In genomic region chr6:116533233-116533957, GRCh38 we compare ENCODE assay signal across 20 cellular contexts. TPM values are rescaled to one million over a fixed set of nuclear protein-coding genes. Genes with fewer than 3 reads are reported as not detected.
DNase-seq lines count a peak whose midpoint lies in the region; ATAC-seq and TF ChIP-seq lines count a peak whose summit lies in the region.
"Had no signal": no experiment of that assay in that cellular context is flagged by ENCODE, and none has a peak within 500 bp of the region (broad histone marks: within the 10 kb centered on the region; RNA-seq: fewer than 3 reads in every experiment).

No MANE protein-coding gene starts in this region.

- H3K36me3 Mint-ChIP-seq in natural killer cell = no peaks in the 10 kb centered on the region
- H3K36me3 Mint-ChIP-seq: CD4-positive, CD25-positive, alpha-beta regulatory T cell had no signal

- H3K4me1 Mint-ChIP-seq in natural killer cell = no peaks in the 10 kb centered on the region
- H3K4me1 Mint-ChIP-seq: activated naive CD8-positive, alpha-beta T cell treated with anti-CD3 and anti-CD28 coated beads, Interleukin-2, amount 50 U/mL, for 24 hours had no signal

- TF ChIP-seq CTCF in brain microvascular endothelial cell (IDR thresholded peaks at IDR 0.05; ENCODE audit: low read depth, low read length, missing control alignments) = peak; percentile 42
- no peak for TF ChIP-seq CTCF in natural killer cell (IDR thresholded peaks at IDR 0.05)

- in situ Hi-C loops in G401 (cut with HindIII; ENCODE audit: low sequenced_read_pairs) (no loop called here), brain microvascular endothelial cell (cut with HindIII; ENCODE audit: low pct_ligation_motif_present, low sequenced_read_pairs) (no loop called here)

- intact Hi-C loops in natural killer cell (cut with micrococcal nuclease) = no loop called here

- peak overlapping the region; percentile 8 for H2AFZ ChIP-seq in neuron (ENCODE audit: low read depth, low read length)

- DNase-seq in G401 (ENCODE audit: low spot score) (peak; percentile 38), MV-4-11 (lab: John Stamatoyannopoulos, UW) (peak; percentile 14), brain microvascular endothelial cell (no peak), T-helper 9 cell (no peak), natural killer cell (no peak)
- DNase-seq: activated CD4-positive, alpha-beta T cell treated with anti-CD3 and anti-CD28 coated beads, Interleukin-2, amount 50 U/mL, for 4 hours; activated naive CD8-positive, alpha-beta T cell treated with anti-CD3 and anti-CD28 coated beads, Interleukin-2, amount 50 U/mL, for 24 hours; activated T-cell treated with anti-CD3 and anti-CD28 coated beads, Interleukin-2, amount 50 U/mL, for 48 hours; CD4-positive, CD25-positive, alpha-beta regulatory T cell; left cardiac atrium; MG63; NCI-H446; RPMI8226; stimulated activated CD4-positive, alpha-beta T cell treated with anti-CD3 and anti-CD28 coated beads, Interleukin-1b, Interleukin-23, amount 100 ng/mL, for 48 hours had no signal

- H3K27me3 ChIP-seq in brain microvascular endothelial cell (replicated peaks) (no peaks in the 10 kb centered on the region), neuron (ENCODE audit: insufficient read depth, low read length) (no peaks in the 10 kb centered on the region)

- no peaks in the 10 kb centered on the region for H3K9me3 Mint-ChIP-seq in natural killer cell
- H3K9me3 Mint-ChIP-seq: activated naive CD8-positive, alpha-beta T cell treated with anti-CD3 and anti-CD28 coated beads, Interleukin-2, amount 50 U/mL, for 24 hours; CD4-positive, CD25-positive, alpha-beta regulatory T cell; T-helper 2 cell treated with Interferon-gamma antibody and Interleukin-4, amounts not matched to agents 5 μg/mL and 100 μg/mL, for 36 hours had no signal

- H3K36me3 ChIP-seq in brain microvascular endothelial cell (replicated peaks) (no peaks in the 10 kb centered on the region), neuron (ENCODE audit: insufficient read depth, low read length) (no peaks in the 10 kb centered on the region)
- H3K36me3 ChIP-seq: MG63 had no signal

- peaks cover 14% of the 10 kb centered on the region for H3K4me1 ChIP-seq in neuron (ENCODE audit: insufficient read depth, low read length)

- no peaks in the 10 kb centered on the region for H3K9me3 ChIP-seq in neuron (ENCODE audit: low read length)
- H3K9me3 ChIP-seq: MG63 had no signal

- no peak overlapping the region for H3K27ac ChIP-seq in brain microvascular endothelial cell
- H3K27ac ChIP-seq: epithelial cell of prostate had no signal

- H3K4me3 ChIP-seq in brain microvascular endothelial cell (ENCODE audit: low read depth, low read length) = no peak overlapping the region
- no peak overlapping the region for H3K4me3 ChIP-seq in neuron (ENCODE audit: low read length)
- H3K4me3 ChIP-seq: MG63 had no signal

- H3K27me3 Mint-ChIP-seq in natural killer cell (ENCODE audit: low read depth in 2 of 2) = peaks cover 21 to 42% of the 10 kb centered on the region in 2 donors

- H3K4me3 Mint-ChIP-seq in natural killer cell = no peak overlapping the region
- H3K4me3 Mint-ChIP-seq: activated naive CD8-positive, alpha-beta T cell treated with anti-CD3 and anti-CD28 coated beads, Interleukin-2, amount 50 U/mL, for 24 hours; CD4-positive, CD25-positive, alpha-beta regulatory T cell; T-helper 2 cell treated with Interferon-gamma antibody and Interleukin-4, amounts not matched to agents 5 μg/mL and 100 μg/mL, for 36 hours had no signal

- no peak overlapping the region for H3K27ac Mint-ChIP-seq in natural killer cell
- H3K27ac Mint-ChIP-seq: activated naive CD8-positive, alpha-beta T cell treated with anti-CD3 and anti-CD28 coated beads, Interleukin-2, amount 50 U/mL, for 24 hours; CD4-positive, CD25-positive, alpha-beta regulatory T cell; T-helper 2 cell treated with Interferon-gamma antibody and Interleukin-4, amounts not matched to agents 5 μg/mL and 100 μg/mL, for 36 hours had no signal

- ATAC-seq in GM18861 (IDR thresholded peaks at IDR 0.05; ENCODE audit: unreplicated experiment) (no peak), natural killer cell (no peak)
- ATAC-seq: activated naive CD8-positive, alpha-beta T cell treated with anti-CD3 and anti-CD28 coated beads, Interleukin-2, amount 50 U/mL, for 24 hours; left cardiac atrium had no signal

RNA-seq across cellular contexts. Expression of gene TRAPPC3L, which starts 12.1 kb away (rescaled TPM):
- not detected in 2 replicates for total RNA-seq in G401 (2014; rRNA removed; shearing (Covaris generic))
- under 1 TPM in 1 of 3 donors, not detected in 2; 0.66 TPM for total RNA-seq in natural killer cell
- total RNA-seq: Daoy had no signal

RNA-seq across cellular contexts. Expression of gene CALHM4, which starts 20.2 kb away (rescaled TPM):
- not detected in 2 replicates for total RNA-seq in G401 (2014; rRNA removed; shearing (Covaris generic))
- total RNA-seq in natural killer cell = not detected
- total RNA-seq: CD4-positive, CD25-positive, alpha-beta regulatory T cell; Daoy; left cardiac atrium; temporal lobe had no signal

RNA-seq across cellular contexts. Expression of gene CALHM5, which starts 22.0 kb away (rescaled TPM):
- under 0.01 TPM in 2 replicates for total RNA-seq in G401 (2014; rRNA removed; shearing (Covaris generic))
- total RNA-seq in natural killer cell = under 1 TPM in 2 of 3 donors, not detected in 1; 0.05 TPM

RNA-seq across cellular contexts. Expression of gene RWDD1, which starts 37.9 kb away (rescaled TPM):
- 36.6 and 50.3 TPM in 2 replicates for total RNA-seq in G401 (2014; rRNA removed; shearing (Covaris generic))
- 10 to 100 TPM; 47.0 to 48.9 (median 47.1) TPM for total RNA-seq in natural killer cell

Comparison
In these comparisons a context has a peak if more than half of its experiments do, and no peak if none do; other contexts are left out.
1. DNase-seq: peak in G401 (single experiment) and MV-4-11 (single experiment); none in brain microvascular endothelial cell (single experiment), T-helper 9 cell (single experiment) and natural killer cell (single experiment).